Comparison of ENCODE assay signal across 8 cellular contexts in the genomic region with DNA sequence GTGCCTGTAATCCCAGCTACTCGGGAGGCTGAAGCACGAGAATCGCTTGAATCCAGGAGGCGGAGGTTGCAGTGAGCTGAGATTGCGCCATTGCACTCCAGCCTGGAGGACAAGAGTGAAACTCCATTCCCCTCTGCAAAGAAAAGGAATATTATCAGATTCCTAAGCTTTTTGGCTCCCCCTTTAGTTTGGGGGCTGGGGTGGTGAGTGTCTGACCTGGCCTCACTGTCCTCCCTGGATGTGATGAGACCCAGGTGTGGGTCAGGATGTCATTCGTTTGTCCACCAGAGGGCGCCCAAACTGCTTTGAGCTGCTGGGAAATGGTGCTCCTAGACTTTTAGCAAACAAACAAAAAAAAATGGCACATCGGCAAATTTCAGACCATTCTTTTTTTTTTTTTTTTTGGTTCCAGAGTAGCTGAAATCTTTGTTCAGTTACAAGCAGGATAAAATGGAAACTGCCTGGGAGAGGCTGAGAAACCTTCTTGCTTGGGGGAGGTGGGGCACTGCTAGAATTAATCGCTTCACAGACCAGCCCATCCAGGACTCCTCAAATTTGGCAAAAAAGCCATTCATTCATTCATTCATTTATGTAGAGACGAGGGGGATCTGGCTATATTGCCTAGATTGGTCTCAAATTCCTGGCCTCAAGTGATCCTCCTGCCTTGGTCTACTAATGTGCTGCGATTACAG. TPM values are rescaled to one million over a fixed set of nuclear protein-coding genes. Genes with fewer than 3 reads are reported as not detected.
DNase-seq lines count a peak whose midpoint lies in the region; ATAC-seq, FAIRE-seq and TF ChIP-seq lines count a peak whose summit lies in the region.

No MANE protein-coding gene starts in this region.

- H3K27me3 ChIP-seq in A673 (replicated peaks; ENCODE audit: insufficient read depth, low read depth, low read length, poor library complexity) (no peaks in the 10 kb centered on the region), mesenchymal stem cell (ENCODE audit: control insufficient read depth in 1 of 2, insufficient read depth in 1 of 2, low read length in 2 of 2) (no peaks in the 10 kb centered on the region)

- no peak overlapping the region for H2BK12ac ChIP-seq in mesenchymal stem cell (ENCODE audit: low read length in 2 of 2)

- H3K4ac ChIP-seq in mesenchymal stem cell (ENCODE audit: low read depth in 1 of 2, low read length in 2 of 2) = no peak overlapping the region

- no peak overlapping the region for H4K91ac ChIP-seq in mesenchymal stem cell (ENCODE audit: low read length)

- H2BK120ac ChIP-seq in mesenchymal stem cell (ENCODE audit: low read depth, low read length) = no peak overlapping the region

- no peaks in the 10 kb centered on the region for H3K27me3 Mint-ChIP-seq in activated CD4-positive, alpha-beta memory T cell treated with anti-CD3 and anti-CD28 coated beads, Interleukin-2, amount 10 ng/mL, durations not matched to agents 7 days and 5 days

- POLR2A ChIA-PET in A673 (lab: Charles Lee; ENCODE audit: low non-redundant PET) = no interaction called here
- POLR2A ChIA-PET in activated CD4-positive, alpha-beta memory T cell treated with anti-CD3 and anti-CD28 coated beads, Interleukin-2, amount 10 ng/mL, durations not matched to agents 7 days and 5 days (lab: Charles Lee) = interaction anchor here (0.7 to 2.1 kb wide), 7 partner anchors 12 to 92 kb away, joined by 3 to 7 read pairs (median 4); partner anchors contain the start of genes LDLR and SPC24

- no peak overlapping the region for H3K14ac ChIP-seq in mesenchymal stem cell (ENCODE audit: low read length in 2 of 2)

- H3K36me3 Mint-ChIP-seq in activated CD4-positive, alpha-beta memory T cell treated with anti-CD3 and anti-CD28 coated beads, Interleukin-2, amount 10 ng/mL, durations not matched to agents 7 days and 5 days (ENCODE audit: low read depth) = peaks cover 50% of the 10 kb centered on the region

- no peak overlapping the region for H3K4me3 Mint-ChIP-seq in activated CD4-positive, alpha-beta memory T cell treated with anti-CD3 and anti-CD28 coated beads, Interleukin-2, amount 10 ng/mL, durations not matched to agents 7 days and 5 days

- H3K36me3 ChIP-seq in A673 (ENCODE audit: insufficient read depth, low read length, poor library complexity, severe bottlenecking) (peaks cover 97% of the 10 kb centered on the region), mesenchymal stem cell (ENCODE audit: control insufficient read depth in 1 of 2, insufficient read depth in 2 of 2, low read depth in 1 of 2, low read length in 2 of 2) (peaks cover 81 to 87% of the 10 kb centered on the region in 2 experiments)

- H3K4me1 Mint-ChIP-seq in activated CD4-positive, alpha-beta memory T cell treated with anti-CD3 and anti-CD28 coated beads, Interleukin-2, amount 10 ng/mL, durations not matched to agents 7 days and 5 days = peaks cover 6% of the 10 kb centered on the region

- no peak overlapping the region for H2BK15ac ChIP-seq in mesenchymal stem cell (ENCODE audit: low read depth, poor library complexity, severe bottlenecking)

- TF ChIP-seq POLR2A in GM12891 (IDR thresholded peaks at IDR 0.05; ENCODE audit: low read depth, low read length) = no peak

- no peaks in the 10 kb centered on the region for H3K4me1 ChIP-seq in A673 (ENCODE audit: insufficient read depth, low read length, poor library complexity, severe bottlenecking)
- H3K4me1 ChIP-seq in mesenchymal stem cell (ENCODE audit: control insufficient read depth, insufficient read depth, low read depth, low read length) = peaks cover 3% of the 10 kb centered on the region

- peaks cover 26% of the 10 kb centered on the region for H3K79me1 ChIP-seq in mesenchymal stem cell (replicated peaks; ENCODE audit: low read length, poor library complexity, severe bottlenecking)

- DNase-seq in A673 (ENCODE audit: low spot score) (peak; percentile 81), GM12891 (ENCODE audit: insufficient read length, low spot score) (peak; percentile 56), NCI-H345 treated with DMSO at 0.1 percent for 48 hours (lab: John Stamatoyannopoulos, UW; ENCODE audit: unreplicated experiment) (peak; percentile 0), ecto neural progenitor cell (ENCODE audit: low spot score) (peak; percentile 78), mesenchymal stem cell (peak; percentile 85)
- DNase-seq in activated CD4-positive, alpha-beta memory T cell treated with anti-CD3 and anti-CD28 coated beads, Interleukin-2, amount 10 ng/mL, durations not matched to agents 7 days and 5 days = peak; percentile 78
- DNase-seq in stimulated activated CD8-positive, alpha-beta memory T cell treated with anti-CD3 and anti-CD28 coated beads, Interleukin-2, amount 100 ng/mL, for 1 hour (ENCODE audit: low read depth in 2 of 2) = peak; percentile 52 to 62

- no peak overlapping the region for H3K4me2 ChIP-seq in mesenchymal stem cell (ENCODE audit: low read length, poor library complexity, severe bottlenecking)

- H3K9me3 ChIP-seq in A673 (ENCODE audit: low read depth, low read length, poor library complexity, severe bottlenecking) = no peaks in the 10 kb centered on the region
- H3K9me3 ChIP-seq in mesenchymal stem cell (ENCODE audit: control insufficient read depth, low read length) = no peaks in the 10 kb centered on the region

- BruUV-seq in A673 (replicated peaks; lab: Mats Ljungman, UMichigan) = no TSS peak

- H3K23ac ChIP-seq in mesenchymal stem cell (ENCODE audit: low read length in 2 of 2) = no peak overlapping the region

- H3K9ac ChIP-seq in mesenchymal stem cell (ENCODE audit: low read length) = peak overlapping the region; percentile 8

- no peak overlapping the region for H4K8ac ChIP-seq in mesenchymal stem cell (ENCODE audit: low read length)

- no peak overlapping the region for H3K27ac ChIP-seq in A673 (ENCODE audit: low read depth, low read length, poor library complexity, severe bottlenecking)
- peak overlapping the region; percentile 37 for H3K27ac ChIP-seq in mesenchymal stem cell (ENCODE audit: low read length, poor library complexity, severe bottlenecking)

- no peak overlapping the region for H3K4me3 ChIP-seq in A673 (ENCODE audit: low read depth, low read length, poor library complexity, severe bottlenecking)
- no peak overlapping the region for H3K4me3 ChIP-seq in mesenchymal stem cell (ENCODE audit: insufficient read depth in 1 of 2, low read depth in 1 of 2, low read length in 2 of 2)

- intact Hi-C loops in A673 (cut with micrococcal nuclease; ENCODE audit: unreplicated experiment) = no loop called here

- no peak overlapping the region for H2BK5ac ChIP-seq in mesenchymal stem cell (ENCODE audit: low read depth, low read length, poor library complexity, severe bottlenecking)

- H3K27ac Mint-ChIP-seq in activated CD4-positive, alpha-beta memory T cell treated with anti-CD3 and anti-CD28 coated beads, Interleukin-2, amount 10 ng/mL, durations not matched to agents 7 days and 5 days = no peak overlapping the region

- no peak for ATAC-seq in HG03139 (IDR thresholded peaks at IDR 0.05; ENCODE audit: unreplicated experiment)

- CTCF ChIA-PET in A673 (lab: Charles Lee) = interaction anchor here (0.6 to 1.3 kb wide), 10 partner anchors 14 to 356 kb away, joined by 3 to 9 read pairs (median 3); no protein-coding TSS in a partner anchor
- CTCF ChIA-PET in activated CD4-positive, alpha-beta memory T cell treated with anti-CD3 and anti-CD28 coated beads, Interleukin-2, amount 10 ng/mL, durations not matched to agents 7 days and 5 days (lab: Charles Lee) = interaction anchor here (0.6 to 6.0 kb wide), 38 partner anchors 9 to 1621 kb away, joined by 3 to 49 read pairs (median 4); partner anchors contain the start of gene SPC24

- peak; percentile 84 for TF ChIP-seq CTCF in A673 (conservative IDR thresholded peaks at IDR 0.05; ENCODE audit: low read depth, low read length)

- WGBS in mesenchymal stem cell = 76% methylated on average over 9 of the region's 11 CpGs

- no peak for FAIRE-seq in GM12891 (lab: Jason Lieb, UNC)

- no peak overlapping the region for H3K18ac ChIP-seq in mesenchymal stem cell (ENCODE audit: low read depth in 1 of 2, low read length in 2 of 2)

- no peak overlapping the region for H2AFZ ChIP-seq in mesenchymal stem cell (ENCODE audit: low read depth, low read length)

- peak overlapping the region; percentile 68 for H2AK5ac ChIP-seq in mesenchymal stem cell (ENCODE audit: low read length, severe bottlenecking)

- no peaks in the 10 kb centered on the region for H3K9me3 Mint-ChIP-seq in activated CD4-positive, alpha-beta memory T cell treated with anti-CD3 and anti-CD28 coated beads, Interleukin-2, amount 10 ng/mL, durations not matched to agents 7 days and 5 days

TF ChIP-seq in GM12891, 5 proteins besides CTCF, POLR2A, EP300 and RAD21:
- TF ChIP-seq POLR2AphosphoS5 (IDR thresholded peaks at IDR 0.05; ENCODE audit: low read depth, low read length) = no peak
- no peak for TF ChIP-seq TAF1 (IDR thresholded peaks at IDR 0.05; ENCODE audit: low read depth, low read length)
- TF ChIP-seq SPI1 (IDR thresholded peaks at IDR 0.05; ENCODE audit: low read depth, low read length) = no peak
- TF ChIP-seq POU2F2 (IDR thresholded peaks at IDR 0.05; ENCODE audit: low read depth, low read length) = no peak
- no peak for TF ChIP-seq PAX5 (IDR thresholded peaks at IDR 0.05; ENCODE audit: insufficient read depth, low read length, severe bottlenecking)

RNA-seq across cellular contexts. Expression of gene SPC24, which starts 29.4 kb away (rescaled TPM):
- 97.6 and 107 TPM in 2 replicates for total RNA-seq in A673 (2021)
- polyA plus RNA-seq in GM12891 (2012; ENCODE audit: low read depth, missing spikeins) = 19.3 TPM
- total RNA-seq in activated CD4-positive, alpha-beta memory T cell treated with anti-CD3 and anti-CD28 coated beads, Interleukin-2, amount 10 ng/mL, durations not matched to agents 7 days and 5 days = 10 to 100 TPM; 68.2 to 72.1 TPM
- polyA plus RNA-seq in mesenchymal stem cell (2013, experiment 1 of 2) = 3.2 TPM
- polyA plus RNA-seq in mesenchymal stem cell (2013, experiment 2 of 2) = 3.0 TPM

RNA-seq across cellular contexts. Expression of gene LDLR, which starts 36.9 kb away (rescaled TPM):
- total RNA-seq in A673 (2021) = 162 and 175 TPM in 2 replicates
- polyA plus RNA-seq in GM12891 (2012; ENCODE audit: low read depth, missing spikeins) = 10.6 TPM
- total RNA-seq in activated CD4-positive, alpha-beta memory T cell treated with anti-CD3 and anti-CD28 coated beads, Interleukin-2, amount 10 ng/mL, durations not matched to agents 7 days and 5 days = 100 to 1,000 TPM; 150 to 160 TPM
- 248 TPM for polyA plus RNA-seq in mesenchymal stem cell (2013, experiment 1 of 2)
- 236 TPM for polyA plus RNA-seq in mesenchymal stem cell (2013, experiment 2 of 2)

Comparison
In these comparisons a context has a peak if more than half of its experiments do, and no peak if none do; other contexts are left out.
1. DNase-seq: peak in every context shown above with its lines; median percentile 85 in mesenchymal stem cell; 81 in A673; 78 in activated CD4-positive, alpha-beta memory T cell treated with anti-CD3 and anti-CD28 coated beads, Interleukin-2, amount 10 ng/mL, durations not matched to agents 7 days and 5 days; 78 in ecto neural progenitor cell; 57 in stimulated activated CD8-positive, alpha-beta memory T cell treated with anti-CD3 and anti-CD28 coated beads, Interleukin-2, amount 100 ng/mL, for 1 hour; 56 in GM12891; 0 in NCI-H345 treated with DMSO at 0.1 percent for 48 hours.